ENCODE assay signal across 1 cellular context in genomic region chr22:17705565-17706450, GRCh38.
TF ChIP-seq lines count a peak whose summit lies in the region.

No MANE protein-coding gene starts in this region.

TF ChIP-seq in HCT116, 20 proteins besides CTCF, POLR2A, EP300 and RAD21 (continued from another document):
- TF ChIP-seq, protein P1, sequence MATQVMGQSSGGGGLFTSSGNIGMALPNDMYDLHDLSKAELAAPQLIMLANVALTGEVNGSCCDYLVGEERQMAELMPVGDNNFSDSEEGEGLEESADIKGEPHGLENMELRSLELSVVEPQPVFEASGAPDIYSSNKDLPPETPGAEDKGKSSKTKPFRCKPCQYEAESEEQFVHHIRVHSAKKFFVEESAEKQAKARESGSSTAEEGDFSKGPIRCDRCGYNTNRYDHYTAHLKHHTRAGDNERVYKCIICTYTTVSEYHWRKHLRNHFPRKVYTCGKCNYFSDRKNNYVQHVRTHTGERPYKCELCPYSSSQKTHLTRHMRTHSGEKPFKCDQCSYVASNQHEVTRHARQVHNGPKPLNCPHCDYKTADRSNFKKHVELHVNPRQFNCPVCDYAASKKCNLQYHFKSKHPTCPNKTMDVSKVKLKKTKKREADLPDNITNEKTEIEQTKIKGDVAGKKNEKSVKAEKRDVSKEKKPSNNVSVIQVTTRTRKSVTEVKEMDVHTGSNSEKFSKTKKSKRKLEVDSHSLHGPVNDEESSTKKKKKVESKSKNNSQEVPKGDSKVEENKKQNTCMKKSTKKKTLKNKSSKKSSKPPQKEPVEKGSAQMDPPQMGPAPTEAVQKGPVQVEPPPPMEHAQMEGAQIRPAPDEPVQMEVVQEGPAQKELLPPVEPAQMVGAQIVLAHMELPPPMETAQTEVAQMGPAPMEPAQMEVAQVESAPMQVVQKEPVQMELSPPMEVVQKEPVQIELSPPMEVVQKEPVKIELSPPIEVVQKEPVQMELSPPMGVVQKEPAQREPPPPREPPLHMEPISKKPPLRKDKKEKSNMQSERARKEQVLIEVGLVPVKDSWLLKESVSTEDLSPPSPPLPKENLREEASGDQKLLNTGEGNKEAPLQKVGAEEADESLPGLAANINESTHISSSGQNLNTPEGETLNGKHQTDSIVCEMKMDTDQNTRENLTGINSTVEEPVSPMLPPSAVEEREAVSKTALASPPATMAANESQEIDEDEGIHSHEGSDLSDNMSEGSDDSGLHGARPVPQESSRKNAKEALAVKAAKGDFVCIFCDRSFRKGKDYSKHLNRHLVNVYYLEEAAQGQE (IDR thresholded peaks at IDR 0.05; ENCODE audit: low read depth), result no peak
- TF ChIP-seq TCF7L2 (IDR thresholded peaks at IDR 0.05; ENCODE audit: borderline replicate concordance, extremely low read depth, insufficient read depth, insufficient read length) (no peak), SP1 (IDR thresholded peaks at IDR 0.05; ENCODE audit: low read depth) (no peak), POLR2AphosphoS5 (IDR thresholded peaks at IDR 0.05; ENCODE audit: low read depth, low read length) (no peak), ZNF274 (IDR thresholded peaks at IDR 0.05; ENCODE audit: low read depth, low read length) (no peak), ZFX (IDR thresholded peaks at IDR 0.05) (no peak), EZH2phosphoT487 (IDR thresholded peaks at IDR 0.05; ENCODE audit: borderline replicate concordance) (no peak), MAX (IDR thresholded peaks at IDR 0.05) (no peak), YY1 (IDR thresholded peaks at IDR 0.05; ENCODE audit: extremely low read depth, insufficient replicate concordance, low read depth, low read length) (no peak), SIN3A (IDR thresholded peaks at IDR 0.05; ENCODE audit: low read depth) (no peak)
- TF ChIP-seq, protein P2, sequence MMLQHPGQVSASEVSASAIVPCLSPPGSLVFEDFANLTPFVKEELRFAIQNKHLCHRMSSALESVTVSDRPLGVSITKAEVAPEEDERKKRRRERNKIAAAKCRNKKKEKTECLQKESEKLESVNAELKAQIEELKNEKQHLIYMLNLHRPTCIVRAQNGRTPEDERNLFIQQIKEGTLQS (IDR thresholded peaks at IDR 0.05), result no peak
